ENCODE assay signal across 1 cellular context in the genomic region with DNA sequence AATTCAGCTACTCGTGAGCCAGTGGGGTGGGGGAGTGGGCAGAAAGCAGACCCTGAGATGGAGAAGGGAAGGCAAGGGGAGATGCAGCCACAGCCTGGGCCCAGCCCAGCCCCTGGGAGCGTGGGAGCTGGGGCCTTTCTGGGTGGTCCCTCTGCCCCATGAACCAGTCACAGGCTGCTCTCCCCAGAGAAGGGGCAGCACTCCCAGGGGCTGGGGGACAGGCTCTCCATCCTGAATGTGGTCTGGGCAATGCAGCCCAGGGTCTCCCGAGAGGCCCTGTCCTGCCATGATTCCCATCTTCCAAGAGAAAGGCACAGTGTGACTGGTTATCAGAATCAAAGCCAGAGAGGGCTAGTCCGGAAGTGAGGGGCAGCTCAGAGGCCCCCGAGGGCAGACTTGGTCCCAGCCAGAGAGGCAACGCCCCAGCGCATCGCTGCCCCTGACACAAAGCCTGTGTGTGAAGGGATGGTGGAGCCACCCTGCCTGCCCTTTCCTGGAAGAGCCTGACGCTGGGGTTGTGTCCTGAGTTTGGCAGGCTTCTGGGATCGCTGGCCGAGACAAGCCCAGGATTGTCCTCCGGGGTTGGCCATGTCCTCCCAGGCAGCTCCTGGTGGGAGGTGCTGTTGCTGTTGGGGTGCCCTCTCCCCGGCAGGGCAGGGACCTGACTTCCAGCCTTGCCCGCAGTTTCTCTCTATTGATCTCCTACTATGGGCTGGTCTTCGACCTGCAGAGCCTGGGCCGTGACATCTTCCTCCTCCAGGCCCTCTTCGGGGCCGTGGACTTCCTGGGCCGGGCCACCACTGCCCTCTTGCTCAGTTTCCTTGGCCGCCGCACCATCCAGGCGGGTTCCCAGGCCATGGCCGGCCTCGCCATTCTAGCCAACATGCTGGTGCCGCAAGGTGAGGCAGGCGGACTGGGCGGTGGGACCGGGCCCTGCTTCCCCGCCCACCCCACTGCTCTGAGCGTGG.
TF ChIP-seq lines count a peak whose summit lies in the region.

No MANE protein-coding gene starts in this region.

TF ChIP-seq in endothelial cell of umbilical vein, 7 proteins besides CTCF, POLR2A, EP300 and RAD21:
- TF ChIP-seq POLR2AphosphoS5 (IDR thresholded peaks at IDR 0.05; ENCODE audit: insufficient read depth, low read depth, low read length) (no peak), JUN (IDR thresholded peaks at IDR 0.05; ENCODE audit: borderline replicate concordance, insufficient read depth, insufficient read length, low read depth) (no peak), EZH2 (IDR thresholded peaks at IDR 0.05; ENCODE audit: borderline replicate concordance, low read depth, low read length, severe bottlenecking) (no peak)
TF ChIP-seq in endothelial cell of umbilical vein: peak in this region for 0.
